In genomic region chr2:171216631-171217030, GRCh38 we compare ENCODE assay signal across 20 cellular contexts. TPM values are rescaled to one million over a fixed set of nuclear protein-coding genes. Genes with fewer than 3 reads are reported as not detected.
DNase-seq lines count a peak whose midpoint lies in the region; ATAC-seq, FAIRE-seq and TF ChIP-seq lines count a peak whose summit lies in the region.
"Had no signal": no experiment of that assay in that cellular context is flagged by ENCODE, and none has a peak within 500 bp of the region (broad histone marks: within the 10 kb centered on the region; RNA-seq: fewer than 3 reads in every experiment).

No MANE protein-coding gene starts in this region.

- no peak overlapping the region for H2BK5ac ChIP-seq in mesendoderm (ENCODE audit: low read length)

- H3K9me3 Mint-ChIP-seq in GM23338, result peaks cover 23% of the 10 kb centered on the region

- H3K4me1 ChIP-seq in GM23338 (ENCODE audit: insufficient read depth) (peaks cover 31% of the 10 kb centered on the region), HUES64 (ENCODE audit: insufficient read depth, low read length) (peaks cover 31% of the 10 kb centered on the region), mesendoderm (ENCODE audit: control insufficient read depth, low read depth, low read length) (no peaks in the 10 kb centered on the region), left lung (no peaks in the 10 kb centered on the region)
- H3K4me1 ChIP-seq: BLaER1 had no signal

- peak overlapping the region; percentile 40 for H3K56ac ChIP-seq in mesendoderm (ENCODE audit: low read length)

- H4K5ac ChIP-seq in mesendoderm (ENCODE audit: low read length), result no peak overlapping the region

- H3K9ac ChIP-seq in HUES64 (ENCODE audit: low read depth, low read length) (no peak overlapping the region), mesendoderm (ENCODE audit: low read length) (no peak overlapping the region)
- H3K9ac ChIP-seq: BLaER1 had no signal

- intact Hi-C loops in left lung (cut with DNase I), result no loop called here

- H3K23ac ChIP-seq in mesendoderm (ENCODE audit: low read length), result no peak overlapping the region

- no peaks in the 10 kb centered on the region for H3K79me1 ChIP-seq in mesendoderm (ENCODE audit: low read length)

- no peak overlapping the region for H3K4ac ChIP-seq in mesendoderm (ENCODE audit: low read depth, low read length)

- H3K9me3 ChIP-seq in HUES64 (ENCODE audit: insufficient read depth, low read depth, low read length) (peaks cover 13% of the 10 kb centered on the region), left lung (no peaks in the 10 kb centered on the region)

- TF ChIP-seq POLR2A in H54 (IDR thresholded peaks at IDR 0.05; ENCODE audit: low read depth, low read length), result no peak

- H3K4me2 ChIP-seq in GM23338, result peak overlapping the region; percentile 12; the same call in 1 of the 2 replicates
- no peak overlapping the region for H3K4me2 ChIP-seq in mesendoderm (ENCODE audit: low read length)
- H3K4me2 ChIP-seq: BLaER1 had no signal

- peak overlapping the region; percentile 28; the same call in 1 of the 2 replicates for H2AFZ ChIP-seq in GM23338

- FAIRE-seq in H54 (lab: Jason Lieb, UNC), result no peak
- FAIRE-seq: G401.6, GM12891, HepG2 had no signal

- no peaks in the 10 kb centered on the region for H3K9me2 ChIP-seq in GM23338 (ENCODE audit: insufficient read depth)

- H4K8ac ChIP-seq in mesendoderm (ENCODE audit: low read depth, low read length), result no peak overlapping the region

- no peak overlapping the region for H3K18ac ChIP-seq in mesendoderm (ENCODE audit: low read length)

- H3K36me3 ChIP-seq in GM23338 (ENCODE audit: insufficient read depth) (no peaks in the 10 kb centered on the region), HUES64 (ENCODE audit: insufficient read depth, low read length) (no peaks in the 10 kb centered on the region), mesendoderm (ENCODE audit: control insufficient read depth, insufficient read depth, low read length) (no peaks in the 10 kb centered on the region), left lung (no peaks in the 10 kb centered on the region)
- H3K36me3 ChIP-seq: BLaER1 had no signal

- DNase-seq in GM23338 (ENCODE audit: low spot score) (no peak), epithelial cell of esophagus (ENCODE audit: low read depth) (peak; percentile 64), mesendoderm (no peak), H54 (ENCODE audit: insufficient read length, low spot score) (no peak), CD1c-positive myeloid dendritic cell (ENCODE audit: extremely low spot score) (no peak), HUDEP-2 (lab: John Stamatoyannopoulos, UW; ENCODE audit: unreplicated experiment in 76 of 76) (no peak), left lung (no peak)
- DNase-seq: 8988T; CD8-positive, alpha-beta memory T cell; COR-L47; DMS 273 treated with DMSO at 0.1 percent for 48 hours; Karpas-422; KBM-7 had no signal

- H3K4me3 Mint-ChIP-seq in GM23338, result no peak overlapping the region
- H3K4me3 Mint-ChIP-seq: CD14-positive monocyte; CD8-positive, alpha-beta memory T cell; IgD-negative memory B cell had no signal

- H3K79me2 ChIP-seq in GM23338 (replicated peaks; ENCODE audit: insufficient read depth), result no peaks in the 10 kb centered on the region
- no peaks in the 10 kb centered on the region for H3K79me2 ChIP-seq in mesendoderm (ENCODE audit: control insufficient read depth, insufficient read depth, low read length)

- no peak overlapping the region for H2AK5ac ChIP-seq in mesendoderm (ENCODE audit: low read length)

- no peak overlapping the region for H2BK120ac ChIP-seq in mesendoderm (ENCODE audit: low read depth, low read length)

- peak overlapping the region; percentile 27; the same call in 1 of the 2 replicates for H3K27ac Mint-ChIP-seq in GM23338
- H3K27ac Mint-ChIP-seq: CD8-positive, alpha-beta memory T cell; IgD-negative memory B cell had no signal

- no peak overlapping the region for H2BK15ac ChIP-seq in mesendoderm (replicated peaks; ENCODE audit: low read depth)

- 0 out of 2 replicates have a peak, but pooled peaks cover 2% of the 10 kb centered on the region for H3F3A ChIP-seq in GM23338 (replicated peaks; ENCODE audit: low read depth)

- no peaks in the 10 kb centered on the region for H3K27me3 ChIP-seq in GM23338 (ENCODE audit: insufficient read depth)
- no peaks in the 10 kb centered on the region for H3K27me3 ChIP-seq in HUES64 (ENCODE audit: insufficient read depth, low read length)
- H3K27me3 ChIP-seq in mesendoderm (ENCODE audit: insufficient read depth, low read length, poor library complexity), result no peaks in the 10 kb centered on the region
- no peaks in the 10 kb centered on the region for H3K27me3 ChIP-seq in left lung
- H3K27me3 ChIP-seq: BLaER1 had no signal

- H3K27ac ChIP-seq in GM23338 (ENCODE audit: low read depth) (no peak overlapping the region), HUES64 (ENCODE audit: low read depth, low read length) (peak overlapping the region; percentile 28), mesendoderm (ENCODE audit: low read depth, low read length) (no peak overlapping the region), left lung (no peak overlapping the region)
- H3K27ac ChIP-seq: BLaER1 had no signal

- peak; percentile 9; the same call in 1 of the 3 replicates for ATAC-seq in GM23338
- ATAC-seq in left lung, result no peak
- ATAC-seq: HepG2 had no signal

- H3K36me3 Mint-ChIP-seq in GM23338 (ENCODE audit: low read depth), result peaks cover 22% of the 10 kb centered on the region
- H3K36me3 Mint-ChIP-seq: CD14-positive monocyte, IgD-negative memory B cell had no signal

- WGBS in HUES64, result 77% methylated on average over 4 of the region's 5 CpGs
- WGBS in mesendoderm (ENCODE audit: extremely low coverage, insufficient coverage, low lambda C conversion rate), result no CpG with 5 or more reads among the region's 5 CpGs

- peaks cover 5% of the 10 kb centered on the region for H3K27me3 Mint-ChIP-seq in GM23338 (ENCODE audit: insufficient read depth, low read depth, poor library complexity)
- H3K27me3 Mint-ChIP-seq: CD8-positive, alpha-beta memory T cell; IgD-negative memory B cell had no signal

- no peaks in the 10 kb centered on the region for H4K20me1 ChIP-seq in GM23338 (replicated peaks; ENCODE audit: insufficient read depth)
- H4K20me1 ChIP-seq: BLaER1 had no signal

- H3K4me3 ChIP-seq in GM23338, result no peak overlapping the region
- H3K4me3 ChIP-seq in HUES64 (ENCODE audit: low read length), result no peak overlapping the region
- H3K4me3 ChIP-seq in epithelial cell of esophagus (ENCODE audit: low read length), result no peak overlapping the region
- H3K4me3 ChIP-seq in mesendoderm (ENCODE audit: low read length), result no peak overlapping the region
- no peak overlapping the region for H3K4me3 ChIP-seq in left lung
- H3K4me3 ChIP-seq: BLaER1 had no signal

- TF ChIP-seq CTCF in GM23338 (conservative IDR thresholded peaks at IDR 0.05; ENCODE audit: low read depth in 2 of 2) (no peak), epithelial cell of esophagus (IDR thresholded peaks at IDR 0.05; ENCODE audit: insufficient read depth, low read depth, low read length, missing control alignments) (no peak), left lung (IDR thresholded peaks at IDR 0.05) (no peak)

- H3K4me1 Mint-ChIP-seq in GM23338, result peaks cover 40% of the 10 kb centered on the region
- H3K4me1 Mint-ChIP-seq: CD14-positive monocyte had no signal

RNA-seq across cellular contexts. Expression of gene TLK1, which starts 55.9 kb away (rescaled TPM):
- 39.7 and 41.2 TPM in 2 replicates for total RNA-seq in GM23338 (2014; rRNA removed; shearing (Covaris generic))
- polyA plus RNA-seq in GM23338 (2016; fragmentation: Nextera tagmentation; extraction: Ambion mirVana), result 37.0 and 45.0 TPM in 2 replicates
- 42.4 TPM for polyA plus RNA-seq in HUES64 (2013, experiment 1 of 2)
- 40.8 TPM for polyA plus RNA-seq in HUES64 (2013, experiment 2 of 2)
- 51.8 TPM for polyA plus RNA-seq in mesendoderm (2013, experiment 1 of 2)
- polyA plus RNA-seq in mesendoderm (2013, experiment 2 of 2), result 50.9 TPM
- 10 to 100 TPM; 48.2 to 49.8 TPM for total RNA-seq in left lung
